ENCODE assay signal across 9 cellular contexts in the genomic region with DNA sequence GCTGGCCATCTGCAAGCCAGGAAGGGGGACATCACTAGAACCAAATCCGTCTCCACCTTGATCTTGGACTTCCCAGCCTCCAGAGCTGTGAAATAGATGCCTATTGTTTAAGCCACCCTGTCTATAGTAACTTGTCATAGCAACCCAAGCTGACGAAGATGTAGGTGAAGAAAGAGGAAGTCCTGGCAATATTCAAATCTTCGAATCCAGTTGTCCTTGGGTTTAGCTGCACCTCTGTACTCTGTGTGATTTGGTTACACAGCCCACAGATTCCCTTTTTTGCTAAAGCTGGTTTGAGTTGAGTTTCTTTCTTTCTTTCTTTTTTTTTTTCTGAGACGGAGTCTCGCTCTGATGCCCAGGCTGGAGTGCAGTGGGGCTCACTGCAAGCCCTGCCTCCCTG.
DNase-seq lines count a peak whose midpoint lies in the region; ATAC-seq and TF ChIP-seq lines count a peak whose summit lies in the region.
"Had no signal": no experiment of that assay in that cellular context is flagged by ENCODE, and none has a peak within 500 bp of the region (broad histone marks: within the 10 kb centered on the region; RNA-seq: fewer than 3 reads in every experiment).

No MANE protein-coding gene starts in this region.

- H3K27me3 Mint-ChIP-seq in activated T-helper 1 cell treated with anti-CD3 and anti-CD28 coated beads, Interleukin-12 subunit alpha, Interleukin-12 subunit beta, Interleukin-2, Interleukin-4 antibody, amounts not matched to agents 30 ng/mL and 10 ng/mL and 1 ng/mL, durations not matched to agents 14 hours and 24 hours and 36 hours (ENCODE audit: insufficient read depth): peaks cover 10% of the 10 kb centered on the region

- CTCF ChIA-PET in PC-9 (lab: Charles Lee): no interaction called here

- no peaks in the 10 kb centered on the region for H3K9me2 ChIP-seq in PC-9 (ENCODE audit: insufficient read depth)

- no peaks in the 10 kb centered on the region for H3K36me3 ChIP-seq in PC-9 (ENCODE audit: low read depth)

- H3K36me3 Mint-ChIP-seq in activated T-helper 1 cell treated with anti-CD3 and anti-CD28 coated beads, Interleukin-12 subunit alpha, Interleukin-12 subunit beta, Interleukin-2, Interleukin-4 antibody, amounts not matched to agents 30 ng/mL and 10 ng/mL and 1 ng/mL, durations not matched to agents 14 hours and 24 hours and 36 hours (ENCODE audit: low read depth): peaks cover 10% of the 10 kb centered on the region

- no peak overlapping the region for H3K27ac ChIP-seq in PC-9

- H3K27me3 ChIP-seq in PC-9 (ENCODE audit: insufficient read depth, low read depth): no peaks in the 10 kb centered on the region

- no TSS peak for BruUV-seq in PC-9 (replicated peaks; lab: Mats Ljungman, UMichigan)

- peaks cover 4% of the 10 kb centered on the region for H3K9me3 Mint-ChIP-seq in activated T-helper 1 cell treated with anti-CD3 and anti-CD28 coated beads, Interleukin-12 subunit alpha, Interleukin-12 subunit beta, Interleukin-2, Interleukin-4 antibody, amounts not matched to agents 30 ng/mL and 10 ng/mL and 1 ng/mL, durations not matched to agents 14 hours and 24 hours and 36 hours

- H4K20me1 ChIP-seq in PC-9 (ENCODE audit: insufficient read depth): no peaks in the 10 kb centered on the region

- intact Hi-C loops in activated T-helper 1 cell treated with anti-CD3 and anti-CD28 coated beads, Interleukin-12 subunit alpha, Interleukin-12 subunit beta, Interleukin-2, Interleukin-4 antibody, amounts not matched to agents 30 ng/mL and 10 ng/mL and 1 ng/mL, durations not matched to agents 14 hours and 24 hours and 36 hours (cut with micrococcal nuclease): loop anchor here (5.0 kb wide), 2 partner anchors 233 to 403 kb away; no protein-coding TSS in a partner anchor
- intact Hi-C loops in PC-9 (cut with micrococcal nuclease; ENCODE audit: unreplicated experiment): no loop called here
- intact Hi-C loops in posterior vena cava (cut with DNase I): no loop called here

- H3K4me3 Mint-ChIP-seq in activated T-helper 1 cell treated with anti-CD3 and anti-CD28 coated beads, Interleukin-12 subunit alpha, Interleukin-12 subunit beta, Interleukin-2, Interleukin-4 antibody, amounts not matched to agents 30 ng/mL and 10 ng/mL and 1 ng/mL, durations not matched to agents 14 hours and 24 hours and 36 hours: no peak overlapping the region

- POLR2A ChIA-PET in PC-9 (lab: Charles Lee; ENCODE audit: unreplicated experiment): no interaction called here

- no peak overlapping the region for H2AFZ ChIP-seq in PC-9

- no peak for TF ChIP-seq CTCF in PC-9 (conservative IDR thresholded peaks at IDR 0.05)

- no peak overlapping the region for H3K4me2 ChIP-seq in PC-9

- H3K27ac Mint-ChIP-seq in activated T-helper 1 cell treated with anti-CD3 and anti-CD28 coated beads, Interleukin-12 subunit alpha, Interleukin-12 subunit beta, Interleukin-2, Interleukin-4 antibody, amounts not matched to agents 30 ng/mL and 10 ng/mL and 1 ng/mL, durations not matched to agents 14 hours and 24 hours and 36 hours: no peak overlapping the region

- no peaks in the 10 kb centered on the region for H3K9me3 ChIP-seq in PC-9 (ENCODE audit: insufficient read depth, low read depth)

- peaks cover 60% of the 10 kb centered on the region for H3K4me1 ChIP-seq in PC-9 (replicated peaks; ENCODE audit: insufficient read depth)

- peak; percentile 67 for DNase-seq in GDM1 (lab: John Stamatoyannopoulos, UW)
- peak; percentile 48 for DNase-seq in RPMI8226
- no peak for DNase-seq in activated T-helper 1 cell treated with anti-CD3 and anti-CD28 coated beads, Interleukin-12 subunit alpha, Interleukin-12 subunit beta, Interleukin-2, Interleukin-4 antibody, amounts not matched to agents 30 ng/mL and 10 ng/mL and 1 ng/mL, durations not matched to agents 14 hours and 24 hours and 36 hours (ENCODE audit: low spot score)
- no peak for DNase-seq in D341Med (ENCODE audit: low spot score)
- no peak for DNase-seq in PC-9
- no peak for DNase-seq in posterior vena cava (ENCODE audit: low spot score)
- DNase-seq: activated CD4-positive, alpha-beta T cell treated with anti-CD3 and anti-CD28 coated beads for 1 hour had no signal

- peaks cover 82% of the 10 kb centered on the region for H3K4me1 Mint-ChIP-seq in activated T-helper 1 cell treated with anti-CD3 and anti-CD28 coated beads, Interleukin-12 subunit alpha, Interleukin-12 subunit beta, Interleukin-2, Interleukin-4 antibody, amounts not matched to agents 30 ng/mL and 10 ng/mL and 1 ng/mL, durations not matched to agents 14 hours and 24 hours and 36 hours (ENCODE audit: low read depth)

- peaks cover 24% of the 10 kb centered on the region for H3F3A ChIP-seq in PC-9 (ENCODE audit: insufficient read depth, low read depth)

- peak; percentile 52 for ATAC-seq in GM19463 (IDR thresholded peaks at IDR 0.05; ENCODE audit: unreplicated experiment)
- ATAC-seq in HG03097 (IDR thresholded peaks at IDR 0.05; ENCODE audit: low FRiP score, unreplicated experiment): peak; percentile 43

- no peaks in the 10 kb centered on the region for H3K79me2 ChIP-seq in PC-9 (ENCODE audit: low read depth)

- no peak overlapping the region for H3K4me3 ChIP-seq in PC-9

Comparison
In these comparisons a context has a peak if more than half of its experiments do, and no peak if none do; other contexts are left out.
1. DNase-seq: peak in GDM1 (single experiment) and RPMI8226 (single experiment); none in activated T-helper 1 cell treated with anti-CD3 and anti-CD28 coated beads, Interleukin-12 subunit alpha, Interleukin-12 subunit beta, Interleukin-2, Interleukin-4 antibody, amounts not matched to agents 30 ng/mL and 10 ng/mL and 1 ng/mL, durations not matched to agents 14 hours and 24 hours and 36 hours (single experiment), D341Med (single experiment), PC-9 (0 of 2) and posterior vena cava (single experiment).